9 cellular contexts compared by ENCODE assay signal in genomic region chr12:106582661-106583577, GRCh38. TPM values are rescaled to one million over a fixed set of nuclear protein-coding genes. Genes with fewer than 3 reads are reported as not detected.
DNase-seq lines count a peak whose midpoint lies in the region; ATAC-seq and TF ChIP-seq lines count a peak whose summit lies in the region.
"Had no signal": no experiment of that assay in that cellular context is flagged by ENCODE, and none has a peak within 500 bp of the region (broad histone marks: within the 10 kb centered on the region; RNA-seq: fewer than 3 reads in every experiment).

Gene RFX4, plus strand, starts transcription at chr12:106583004. Its CDS starts 317 bp downstream, at chr12:106583321.

- H4K5ac ChIP-seq in IMR-90 (ENCODE audit: low read depth, low read length), result no peak within 1 kb of the TSS

- in situ Hi-C loops in IMR-90 (cut with MboI; ENCODE audit: low sequenced_read_pairs), result no loop called here

- H3K4me2 ChIP-seq in IMR-90 (ENCODE audit: low read depth, low read length), result peak within 1 kb of the TSS; percentile 68

- H3K9ac ChIP-seq in IMR-90 (ENCODE audit: low read depth, low read length), result no peak within 1 kb of the TSS

- dilution Hi-C loops in IMR-90 (cut with HindIII; ENCODE audit: low sequenced_read_pairs, unreplicated experiment), result no loop called here

- no peaks in the 10 kb centered on the region for H4K20me1 ChIP-seq in IMR-90 (ENCODE audit: insufficient read depth, low read length)

- H3K27me3 Mint-ChIP-seq in natural killer cell (ENCODE audit: low read depth in 2 of 2), result peaks cover 58 to 64% of the 10 kb centered on the region in 2 donors

- no peak within 1 kb of the TSS for H2BK20ac ChIP-seq in IMR-90 (ENCODE audit: low read depth, low read length)

- no peak within 1 kb of the TSS for H2BK15ac ChIP-seq in IMR-90 (ENCODE audit: low read depth, low read length)

- H2AK9ac ChIP-seq in IMR-90 (replicated peaks; ENCODE audit: low read depth, low read length, poor library complexity), result no peak within 1 kb of the TSS

- ATAC-seq in IMR-90 (ENCODE audit: low read depth) (no peak), natural killer cell (no peak)

- no peak within 1 kb of the TSS for H3K23ac ChIP-seq in IMR-90 (ENCODE audit: low read depth, low read length)

- H2AK5ac ChIP-seq in IMR-90 (ENCODE audit: low read depth, low read length), result no peak within 1 kb of the TSS

- POLR2A ChIA-PET in BJ (lab: Charles Lee), result no interaction called here
- POLR2A ChIA-PET in IMR-90 (lab: Charles Lee; ENCODE audit: unreplicated experiment), result no interaction called here

- CTCF ChIA-PET in BJ (lab: Yijun Ruan, JAX) (no interaction called here), IMR-90 (lab: Yijun Ruan, JAX) (no interaction called here)

- H3K4me3 Mint-ChIP-seq in natural killer cell, result peak within 1 kb of the TSS; percentile 21

- TF ChIP-seq RAD21 in IMR-90 (IDR thresholded peaks at IDR 0.05; ENCODE audit: low read length), result no peak

- no peak for TF ChIP-seq CTCF in BJ (IDR thresholded peaks at IDR 0.05; ENCODE audit: insufficient read depth, low read depth, low read length)
- TF ChIP-seq CTCF in IMR-90 (conservative IDR thresholded peaks at IDR 0.05; ENCODE audit: low read depth, low read length), result no peak
- no peak for TF ChIP-seq CTCF in coronary artery (IDR thresholded peaks at IDR 0.05)
- no peak for TF ChIP-seq CTCF in natural killer cell (IDR thresholded peaks at IDR 0.05)

- no peak within 1 kb of the TSS for H3K4ac ChIP-seq in IMR-90 (ENCODE audit: low read depth, low read length)

- no peak within 1 kb of the TSS for H2BK120ac ChIP-seq in IMR-90 (ENCODE audit: low read depth, low read length)

- no peaks in the 10 kb centered on the region for H3K36me3 ChIP-seq in BJ (ENCODE audit: control insufficient read depth, insufficient read depth, low read length)
- H3K36me3 ChIP-seq in IMR-90 (ENCODE audit: control insufficient read depth, insufficient read depth, low read length), result no peaks in the 10 kb centered on the region

- H3K4me3 ChIP-seq in BJ (ENCODE audit: low read depth, low read length) (peak within 1 kb of the TSS; percentile 17; the same call in 1 of the 2 replicates), IMR-90 (ENCODE audit: insufficient read depth, low read depth, low read length) (no peak within 1 kb of the TSS), coronary artery (peak within 1 kb of the TSS; percentile 67)

- H2AFZ ChIP-seq in IMR-90 (replicated peaks; ENCODE audit: low read length, poor library complexity), result peak within 1 kb of the TSS; percentile 47

- H3K4me1 Mint-ChIP-seq in natural killer cell, result peaks cover 0 to 9% of the 10 kb centered on the region in 2 donors

- H3K36me3 Mint-ChIP-seq in natural killer cell, result no peaks in the 10 kb centered on the region

- H3K18ac ChIP-seq in IMR-90 (ENCODE audit: low read depth, low read length), result no peak within 1 kb of the TSS

- no peaks in the 10 kb centered on the region for H3K79me1 ChIP-seq in IMR-90 (ENCODE audit: low read depth in 1 of 2, low read length in 2 of 2)

- H3K27ac Mint-ChIP-seq in natural killer cell, result no peak within 1 kb of the TSS

- H3K4me1 ChIP-seq in IMR-90 (ENCODE audit: control insufficient read depth, insufficient read depth, low read length), result no peaks in the 10 kb centered on the region; the same call in 1 of the 2 replicates

- no peaks in the 10 kb centered on the region for H3K9me1 ChIP-seq in IMR-90 (ENCODE audit: insufficient read depth, low read length)

- H3K27me3 ChIP-seq in BJ (ENCODE audit: control insufficient read depth, insufficient read depth, low read length), result peaks cover 66% of the 10 kb centered on the region
- H3K27me3 ChIP-seq in IMR-90 (ENCODE audit: control insufficient read depth, insufficient read depth, low read length), result peaks cover 86% of the 10 kb centered on the region

- no peaks in the 10 kb centered on the region for H3K9me3 Mint-ChIP-seq in natural killer cell

- H3K56ac ChIP-seq in IMR-90 (ENCODE audit: extremely low read depth, insufficient read depth, low read length), result no peak within 1 kb of the TSS

- no peak within 1 kb of the TSS for H2BK5ac ChIP-seq in IMR-90 (ENCODE audit: low read depth, low read length, poor library complexity, severe bottlenecking)

- no peak within 1 kb of the TSS for H3K14ac ChIP-seq in IMR-90 (replicated peaks; ENCODE audit: low read depth, low read length)

- H4K91ac ChIP-seq in IMR-90 (ENCODE audit: insufficient read depth, low read depth, low read length), result no peak within 1 kb of the TSS

- 1% methylated on average over 23 of the region's 35 CpGs; no CpG with 5 or more reads in 1 of the 2 experiments for WGBS in IMR-90 (ENCODE audit: extremely low coverage in 2 of 2, insufficient read length in 1 of 2), 2 experiments

- no peak for TF ChIP-seq POLR2A in IMR-90 (IDR thresholded peaks at IDR 0.05; ENCODE audit: low read depth, low read length)

- intact Hi-C loops in IMR-90 (cut with micrococcal nuclease), result loop anchor here (10.0 kb wide), 2 partner anchors 168 to 262 kb away; no protein-coding TSS in a partner anchor
- intact Hi-C loops in natural killer cell (cut with micrococcal nuclease), result no loop called here

- no peaks in the 10 kb centered on the region for H3K9me3 ChIP-seq in IMR-90 (ENCODE audit: control insufficient read depth, insufficient read depth, low read length)

- H4K8ac ChIP-seq in IMR-90 (ENCODE audit: low read depth in 2 of 2, low read length in 2 of 2), result no peak within 1 kb of the TSS

- DNase-seq in BJ (ENCODE audit: low read depth) (no peak), IMR-90 (no peak), coronary artery (ENCODE audit: low spot score) (no peak), natural killer cell (no peak), NCI-H2196 (lab: John Stamatoyannopoulos, UW; ENCODE audit: unreplicated experiment) (no peak), HK-2 (ENCODE audit: unreplicated experiment) (no peak), NCI-H345 (lab: John Stamatoyannopoulos, UW) (no peak)
- no peak for DNase-seq in stimulated activated CD4-positive, alpha-beta T cell treated with anti-CD3 and anti-CD28 coated beads, Interleukin-12 subunit alpha, Interleukin-12 subunit beta, amount 100 ng/mL, for 4 hours
- DNase-seq: occipital lobe had no signal

- no TSS peak for BruUV-seq in IMR-90 (replicated peaks; lab: Mats Ljungman, UMichigan)

- H3K27ac ChIP-seq in IMR-90 (ENCODE audit: insufficient read depth, low read length) (no peak within 1 kb of the TSS), coronary artery (no peak within 1 kb of the TSS)

TF ChIP-seq in IMR-90, 13 proteins besides CTCF, POLR2A, EP300 and RAD21:
- TF ChIP-seq RCOR1 (IDR thresholded peaks at IDR 0.05; ENCODE audit: insufficient replicate concordance, low read length) (no peak), MAFK (IDR thresholded peaks at IDR 0.05; ENCODE audit: low read depth, low read length) (no peak), NFE2L2 (IDR thresholded peaks at IDR 0.05; ENCODE audit: low read depth, low read length) (no peak), BHLHE40 (IDR thresholded peaks at IDR 0.05; ENCODE audit: low read depth, low read length) (no peak), RFX5 (IDR thresholded peaks at IDR 0.05; ENCODE audit: low read depth, low read length) (no peak), MAZ (IDR thresholded peaks at IDR 0.05; ENCODE audit: borderline replicate concordance, low read depth, low read length) (no peak), USF2 (IDR thresholded peaks at IDR 0.05; ENCODE audit: low read depth, low read length) (no peak), SMC3 (IDR thresholded peaks at IDR 0.05; ENCODE audit: low read depth, low read length) (no peak), FOS (IDR thresholded peaks at IDR 0.05; ENCODE audit: low read depth, low read length) (no peak), ELK1 (IDR thresholded peaks at IDR 0.05; ENCODE audit: borderline replicate concordance, low read depth, low read length) (no peak), CHD1 (IDR thresholded peaks at IDR 0.05; ENCODE audit: low read depth, low read length) (no peak), MXI1 (IDR thresholded peaks at IDR 0.05; ENCODE audit: borderline replicate concordance, low read depth, low read length) (no peak), CEBPB (IDR thresholded peaks at IDR 0.05; ENCODE audit: low read depth, low read length) (no peak)

RNA-seq across cellular contexts. Expression of gene RFX4, which starts in this region (rescaled TPM):
- polyA plus RNA-seq in BJ (2011; rRNA removed) (not detected in 2 replicates), IMR-90 (2012; rRNA removed) (not detected in 2 replicates)
- not detected in 2 replicates for polyA minus RNA-seq in BJ (2011; rRNA and poly(A)+ RNA removed)
- total RNA-seq in IMR-90 (2012; rRNA removed) (not detected in 2 replicates), natural killer cell (not detected)
- not detected in 2 replicates for polyA plus RNA-seq in IMR-90 (2012; cell fraction: cytosol; rRNA removed)
- polyA plus RNA-seq in IMR-90 (2012; cell fraction: nucleus; rRNA removed; ENCODE audit: low replicate concordance), result not detected in 2 replicates
